ENCODE assay signal across 1 cellular context in genomic region chr2:28927878-28928277, GRCh38.
TF ChIP-seq lines count a peak whose summit lies in the region.

No MANE protein-coding gene starts in this region.

TF ChIP-seq in K562, 482 proteins besides CTCF, POLR2A, EP300 and RAD21:
- TF ChIP-seq ZNF280A (IDR thresholded peaks at IDR 0.05; ENCODE audit: low read depth, partially characterized antibody) = no peak
- TF ChIP-seq STAT5A (IDR thresholded peaks at IDR 0.05; ENCODE audit: borderline replicate concordance, low read length) = 0 out of 2 replicates have a peak, but pooled peaks have one; percentile 4
